Comparison of ENCODE assay signal across 17 cellular contexts in the genomic region with DNA sequence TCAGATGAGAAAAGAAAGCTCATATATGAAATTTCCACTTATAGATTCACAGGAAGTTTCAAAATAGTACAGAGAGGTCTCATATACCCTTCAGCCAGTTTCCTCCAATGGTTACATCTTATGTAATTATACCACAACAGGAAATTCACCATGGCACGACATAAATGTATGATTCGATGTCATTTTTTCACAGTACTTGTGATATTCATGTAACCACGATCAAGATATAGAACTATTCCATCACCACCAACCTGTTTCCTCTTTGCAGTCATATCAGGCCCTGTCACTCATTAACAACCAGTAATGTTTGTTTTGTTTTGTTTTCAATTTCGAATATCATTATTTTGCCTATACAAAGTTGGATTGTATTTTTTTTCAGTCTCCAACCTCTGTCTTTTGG.
DNase-seq lines count a peak whose midpoint lies in the region; ATAC-seq and TF ChIP-seq lines count a peak whose summit lies in the region.
"Had no signal": no experiment of that assay in that cellular context is flagged by ENCODE, and none has a peak within 500 bp of the region (broad histone marks: within the 10 kb centered on the region; RNA-seq: fewer than 3 reads in every experiment).

No MANE protein-coding gene starts in this region.

- DNase-seq in GM12865 (ENCODE audit: low read depth) = peak; percentile 6
- peak; percentile 74 for DNase-seq in KBM-7
- peak; percentile 47 for DNase-seq in SKM-1 treated with dmso at 0.1 percent for 144 hours (lab: John Stamatoyannopoulos, UW; ENCODE audit: unreplicated experiment)
- no peak for DNase-seq in T-helper 2 cell treated with Interferon-gamma antibody and Interleukin-4, amounts not matched to agents 5 μg/mL and 100 μg/mL, for 36 hours (ENCODE audit: low spot score)
- no peak for DNase-seq in SW 1271 (lab: John Stamatoyannopoulos, UW)
- DNase-seq in AG08395 (ENCODE audit: low spot score) = no peak
- DNase-seq: activated CD4-positive, alpha-beta T cell treated with anti-CD3 and anti-CD28 coated beads, Interleukin-2, amount 50 U/mL, for 4 hours; activated naive CD4-positive, alpha-beta T cell treated with anti-CD3 and anti-CD28 coated beads for 36 hours; GM23248; kidney; mammary epithelial cell; NCI-H1930; right cardiac atrium; stimulated activated CD4-positive, alpha-beta T cell treated with anti-CD3 and anti-CD28 coated beads, Interleukin-15, amount 100 ng/mL, for 24 hours had no signal

- no peaks in the 10 kb centered on the region for H3K4me1 Mint-ChIP-seq in T-helper 2 cell treated with Interferon-gamma antibody and Interleukin-4, amounts not matched to agents 5 μg/mL and 100 μg/mL, for 36 hours (ENCODE audit: low read depth)

- H3K27me3 Mint-ChIP-seq in T-helper 2 cell treated with Interferon-gamma antibody and Interleukin-4, amounts not matched to agents 5 μg/mL and 100 μg/mL, for 36 hours (ENCODE audit: low read depth) = no peaks in the 10 kb centered on the region

- no peak overlapping the region for H3K4me3 ChIP-seq in GM12865 (ENCODE audit: low read depth, low read length)
- H3K4me3 ChIP-seq: ascending aorta, GM23248, thoracic aorta had no signal

- ATAC-seq in GM18873 (IDR thresholded peaks at IDR 0.05; ENCODE audit: low FRiP score, unreplicated experiment) = peak; percentile 55
- ATAC-seq: right cardiac atrium had no signal

- no peak overlapping the region for H3K4me3 Mint-ChIP-seq in T-helper 2 cell treated with Interferon-gamma antibody and Interleukin-4, amounts not matched to agents 5 μg/mL and 100 μg/mL, for 36 hours
- H3K4me3 Mint-ChIP-seq: activated naive CD4-positive, alpha-beta T cell treated with anti-CD3 and anti-CD28 coated beads for 36 hours had no signal

- TF ChIP-seq CTCF in GM12865 (IDR thresholded peaks at IDR 0.05; ENCODE audit: insufficient read depth, low read depth, low read length, missing control alignments) = no peak

- in situ Hi-C loops in KBM-7 (cut with MboI; ENCODE audit: low pct_unique_long_range_greater_than_20kb, low sequenced_read_pairs) = no loop called here

- no peaks in the 10 kb centered on the region for H3K36me3 Mint-ChIP-seq in T-helper 2 cell treated with Interferon-gamma antibody and Interleukin-4, amounts not matched to agents 5 μg/mL and 100 μg/mL, for 36 hours (ENCODE audit: low read depth)

- H3K27ac Mint-ChIP-seq in T-helper 2 cell treated with Interferon-gamma antibody and Interleukin-4, amounts not matched to agents 5 μg/mL and 100 μg/mL, for 36 hours = no peak overlapping the region
- H3K27ac Mint-ChIP-seq: activated naive CD4-positive, alpha-beta T cell treated with anti-CD3 and anti-CD28 coated beads for 36 hours had no signal

- H3K9me3 Mint-ChIP-seq in T-helper 2 cell treated with Interferon-gamma antibody and Interleukin-4, amounts not matched to agents 5 μg/mL and 100 μg/mL, for 36 hours = no peaks in the 10 kb centered on the region
- H3K9me3 Mint-ChIP-seq: activated naive CD4-positive, alpha-beta T cell treated with anti-CD3 and anti-CD28 coated beads for 36 hours had no signal

Comparison
In these comparisons a context has a peak if more than half of its experiments do, and no peak if none do; other contexts are left out.
1. DNase-seq: peak in GM12865 (single experiment), KBM-7 (single experiment) and SKM-1 treated with dmso at 0.1 percent for 144 hours (single experiment); none in T-helper 2 cell treated with Interferon-gamma antibody and Interleukin-4, amounts not matched to agents 5 μg/mL and 100 μg/mL, for 36 hours (single experiment), SW 1271 (0 of 2) and AG08395 (single experiment).